Comparison of ENCODE assay signal across 1 cellular context in the genomic region with DNA sequence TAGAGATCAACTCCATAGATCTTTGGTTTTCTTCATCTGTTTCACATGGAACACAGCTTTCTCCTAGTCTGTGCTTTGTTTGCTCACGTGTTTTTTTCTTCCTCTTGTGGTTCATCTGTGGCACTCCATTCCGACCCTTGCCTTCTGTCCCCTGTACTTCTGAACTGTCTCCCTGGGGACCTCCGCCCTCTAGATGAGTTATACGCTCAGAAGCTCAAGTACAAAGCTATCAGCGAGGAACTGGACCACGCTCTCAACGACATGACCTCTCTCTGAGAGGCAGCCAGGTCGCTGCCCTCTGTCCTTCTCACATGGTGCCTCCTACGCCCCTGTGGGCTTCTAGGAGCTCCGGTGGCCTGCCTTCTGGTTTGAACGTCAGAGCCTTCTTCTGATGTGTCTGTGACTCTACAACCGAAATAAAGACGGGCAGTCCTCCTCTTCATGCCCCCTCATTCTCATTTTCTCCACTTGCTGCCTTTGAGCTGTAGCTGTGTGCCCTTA.
TF ChIP-seq lines count a peak whose summit lies in the region.

No MANE protein-coding gene starts in this region.

TF ChIP-seq in endothelial cell of umbilical vein, 7 proteins besides CTCF, POLR2A, EP300 and RAD21:
- TF ChIP-seq EZH2 (IDR thresholded peaks at IDR 0.05; ENCODE audit: borderline replicate concordance, low read depth, low read length, severe bottlenecking) = no peak
- TF ChIP-seq JUN (IDR thresholded peaks at IDR 0.05; ENCODE audit: borderline replicate concordance, insufficient read depth, insufficient read length, low read depth) = no peak
- peak; percentile 18 for TF ChIP-seq POLR2AphosphoS5 (IDR thresholded peaks at IDR 0.05; ENCODE audit: insufficient read depth, low read depth, low read length)
